26 cellular contexts compared by ENCODE assay signal in genomic region chr1:201394596-201394995, GRCh38. TPM values are rescaled to one million over a fixed set of nuclear protein-coding genes. Genes with fewer than 3 reads are reported as not detected.
DNase-seq lines count a peak whose midpoint lies in the region; ATAC-seq, FAIRE-seq and TF ChIP-seq lines count a peak whose summit lies in the region.
"Had no signal": no experiment of that assay in that cellular context is flagged by ENCODE, and none has a peak within 500 bp of the region (broad histone marks: within the 10 kb centered on the region; RNA-seq: fewer than 3 reads in every experiment).

No MANE protein-coding gene starts in this region.

- H3K4me1 ChIP-seq in GM23338 (ENCODE audit: insufficient read depth) (peaks cover 18% of the 10 kb centered on the region), esophagus (ENCODE audit: control insufficient read depth in 2 of 2, insufficient read depth in 2 of 2, low read length in 1 of 2) (peaks cover 0 to 20% of the 10 kb centered on the region in 2 donors), kidney (ENCODE audit: control insufficient read depth in 1 of 2, insufficient read depth in 1 of 2, low read depth in 1 of 2, low read length in 2 of 2) (peaks cover 23 to 30% of the 10 kb centered on the region in 2 donors)
- H3K4me1 ChIP-seq: BE2C had no signal

- H3K4me3 Mint-ChIP-seq in GM23338 (no peak overlapping the region), osteocyte (ENCODE audit: unreplicated experiment) (no peak overlapping the region)
- H3K4me3 Mint-ChIP-seq: CD4-positive, CD25-positive, alpha-beta regulatory T cell had no signal

- no peaks in the 10 kb centered on the region for H3K9me3 Mint-ChIP-seq in GM23338
- H3K9me3 Mint-ChIP-seq in osteocyte (ENCODE audit: unreplicated experiment) = no peaks in the 10 kb centered on the region
- H3K9me3 Mint-ChIP-seq: CD4-positive, CD25-positive, alpha-beta regulatory T cell had no signal

- H3K36me3 ChIP-seq in GM23338 (ENCODE audit: insufficient read depth) (no peaks in the 10 kb centered on the region), esophagus (ENCODE audit: control insufficient read depth in 2 of 2, insufficient read depth in 2 of 2, low read length in 1 of 2) (peaks cover 0 to 8% of the 10 kb centered on the region in 2 donors), kidney (ENCODE audit: control insufficient read depth in 1 of 2, insufficient read depth in 2 of 2, low read length in 2 of 2) (no peaks in the 10 kb centered on the region)
- H3K36me3 ChIP-seq: BE2C, MG63, SJCRH30 had no signal

- H3K27me3 Mint-ChIP-seq in GM23338 (ENCODE audit: insufficient read depth, low read depth, poor library complexity) (peaks cover 21% of the 10 kb centered on the region), osteocyte (ENCODE audit: unreplicated experiment) (peaks cover 20% of the 10 kb centered on the region)

- no peaks in the 10 kb centered on the region; the same call in 2 of the 3 replicates for H3K36me3 Mint-ChIP-seq in GM23338 (ENCODE audit: low read depth)
- peaks cover 3% of the 10 kb centered on the region for H3K36me3 Mint-ChIP-seq in osteocyte (ENCODE audit: unreplicated experiment)
- H3K36me3 Mint-ChIP-seq: CD4-positive, CD25-positive, alpha-beta regulatory T cell had no signal

- H3K9me2 ChIP-seq in GM23338 (ENCODE audit: insufficient read depth) = no peaks in the 10 kb centered on the region

- no peaks in the 10 kb centered on the region for H3F3A ChIP-seq in GM23338 (replicated peaks; ENCODE audit: low read depth)

- H2AFZ ChIP-seq in GM23338 = no peak overlapping the region

- peak; percentile 57 for DNase-seq in GM23338 (ENCODE audit: low spot score)
- peak; percentile 48 for DNase-seq in kidney
- DNase-seq in left colon = no peak
- DNase-seq in osteocyte (ENCODE audit: extremely low spot score, unreplicated experiment) = no peak
- DNase-seq: BE2C; CD4-positive, CD25-positive, alpha-beta regulatory T cell; DMS53; H7; IMR-90; KG1; MG63; NCI-H1105 treated with DMSO at 0.1 percent for 48 hours; NCI-H146; NCI-H1930; NCI-H446; NCI-H524 treated with DMSO at 0.1 percent for 48 hours; NCI-H774; SJCRH30 had no signal

- no peak for FAIRE-seq in kidney (lab: Jason Lieb, UNC)
- FAIRE-seq: D721Med, GM18507, RCC 7860 had no signal

- no peaks in the 10 kb centered on the region for H3K9me3 ChIP-seq in esophagus (ENCODE audit: control insufficient read depth in 2 of 2, insufficient read depth in 1 of 2, low read depth in 1 of 2, low read length in 1 of 2)
- no peaks in the 10 kb centered on the region for H3K9me3 ChIP-seq in kidney (ENCODE audit: control insufficient read depth in 1 of 2, low read length in 2 of 2)
- H3K9me3 ChIP-seq: BE2C, MG63, SJCRH30 had no signal

- H3K9ac ChIP-seq in kidney (ENCODE audit: low read length in 2 of 2) = no peak overlapping the region

- H3K27me3 ChIP-seq in GM23338 (ENCODE audit: insufficient read depth) (peaks cover 9% of the 10 kb centered on the region), esophagus (ENCODE audit: control insufficient read depth in 1 of 2, insufficient read depth in 2 of 2, low read length in 2 of 2) (no peaks in the 10 kb centered on the region)
- H3K27me3 ChIP-seq: BE2C, MG63, SJCRH30 had no signal

- H3K4me3 ChIP-seq in GM23338 (no peak overlapping the region), esophagus (ENCODE audit: low read depth in 1 of 2, low read length in 2 of 2) (no peak overlapping the region), kidney (ENCODE audit: low read length in 2 of 2) (no peak overlapping the region)
- H3K4me3 ChIP-seq: MG63, SJCRH30 had no signal

- WGBS in esophagus, 2 donors = 37 to 56% methylated on average over 3 of the region's 3 CpGs

- H3K79me2 ChIP-seq in GM23338 (replicated peaks; ENCODE audit: insufficient read depth) = no peaks in the 10 kb centered on the region; the same call in 1 of the 2 replicates

- intact Hi-C loops in kidney (cut with DNase I) = no loop called here
- intact Hi-C loops in left colon (cut with DNase I, micrococcal nuclease) = no loop called here

- no peaks in the 10 kb centered on the region for H4K20me1 ChIP-seq in GM23338 (replicated peaks; ENCODE audit: insufficient read depth)

- TF ChIP-seq CTCF in GM23338 (conservative IDR thresholded peaks at IDR 0.05; ENCODE audit: low read depth in 2 of 2) (no peak), kidney (IDR thresholded peaks at IDR 0.05; ENCODE audit: borderline replicate concordance, extremely low read depth, insufficient read depth) (no peak), osteocyte (IDR thresholded peaks at IDR 0.05) (no peak)

- peak; percentile 10 for ATAC-seq in GM23338
- ATAC-seq in left colon = no peak
- no peak for ATAC-seq in HG03439 (IDR thresholded peaks at IDR 0.05; ENCODE audit: unreplicated experiment)
- no peak for ATAC-seq in GM19452 (IDR thresholded peaks at IDR 0.05; ENCODE audit: unreplicated experiment)
- ATAC-seq: SK-N-SH treated with all-trans-retinoic acid at 6 μM for 48 hours had no signal

- H3K27ac ChIP-seq in GM23338 (ENCODE audit: low read depth) (no peak overlapping the region), esophagus (ENCODE audit: low read depth in 2 of 2, low read length in 1 of 2) (peak overlapping the region; percentile 26 to 85), kidney (ENCODE audit: low read depth in 2 of 2, low read length in 2 of 2) (no peak overlapping the region)

- H3K27ac Mint-ChIP-seq in GM23338 (no peak overlapping the region), osteocyte (ENCODE audit: unreplicated experiment) (no peak overlapping the region)
- H3K27ac Mint-ChIP-seq: CD4-positive, CD25-positive, alpha-beta regulatory T cell had no signal

- H3K4me1 Mint-ChIP-seq in GM23338 (peaks cover 42% of the 10 kb centered on the region), osteocyte (ENCODE audit: unreplicated experiment) (peaks cover 22% of the 10 kb centered on the region)
- H3K4me1 Mint-ChIP-seq: CD4-positive, CD25-positive, alpha-beta regulatory T cell had no signal

- peak overlapping the region; percentile 45 for H3K4me2 ChIP-seq in GM23338

TF ChIP-seq in GM23338, 12 proteins besides CTCF, POLR2A, EP300 and RAD21 (continues in another document):
- TF ChIP-seq ZNF114 (CRISPR knock-in tag; IDR thresholded peaks at IDR 0.05) (no peak), EZH2 (IDR thresholded peaks at IDR 0.05; ENCODE audit: low read depth, unreplicated experiment) (no peak)

RNA-seq across cellular contexts. Expression of gene LAD1, which starts 4.5 kb away (rescaled TPM):
- total RNA-seq in GM23338 (2014; rRNA removed; shearing (Covaris generic)) = 17.6 and 22.3 TPM in 2 replicates
- 18.0 and 18.9 TPM in 2 replicates for polyA plus RNA-seq in GM23338 (2016; fragmentation: Nextera tagmentation; extraction: Ambion mirVana)
- 100 to 1,000 TPM; 275 to 286 TPM for polyA plus RNA-seq in esophagus
- total RNA-seq in kidney = 72.6 TPM
- 70.7 TPM for polyA plus RNA-seq in kidney (ENCODE audit: insufficient read depth, low read depth, low replicate concordance)
- 100 to 1,000 TPM; 172 to 191 TPM for total RNA-seq in left colon
- total RNA-seq in osteocyte = 0.16 and 0.91 TPM in 2 replicates
- total RNA-seq: CD4-positive, CD25-positive, alpha-beta regulatory T cell had no signal
- polyA plus RNA-seq: CD4-positive, CD25-positive, alpha-beta regulatory T cell had no signal

RNA-seq across cellular contexts. Expression of gene TNNT2, which starts 17.1 kb away (rescaled TPM):
- total RNA-seq in GM23338 (2014; rRNA removed; shearing (Covaris generic)) = 4.5 and 7.5 TPM in 2 replicates
- 19.1 and 25.3 TPM in 2 replicates for polyA plus RNA-seq in GM23338 (2016; fragmentation: Nextera tagmentation; extraction: Ambion mirVana)
- 1 to 10 TPM; 7.1 to 7.5 TPM for polyA plus RNA-seq in esophagus
- 2.1 TPM for total RNA-seq in kidney
- polyA plus RNA-seq in kidney (ENCODE audit: insufficient read depth, low read depth, low replicate concordance) = 117 TPM
- under 1 TPM; 0.31 to 0.58 TPM for total RNA-seq in left colon
- 1.4 and 3.0 TPM in 2 replicates for total RNA-seq in osteocyte
- total RNA-seq: CD4-positive, CD25-positive, alpha-beta regulatory T cell; Daoy had no signal
- polyA plus RNA-seq: CD4-positive, CD25-positive, alpha-beta regulatory T cell had no signal

RNA-seq across cellular contexts. Expression of gene TNNI1, which starts 26.9 kb away (rescaled TPM):
- total RNA-seq in GM23338 (2014; rRNA removed; shearing (Covaris generic)) = not detected in 2 replicates
- 0.36 and 4.1 TPM in 2 replicates for polyA plus RNA-seq in GM23338 (2016; fragmentation: Nextera tagmentation; extraction: Ambion mirVana)
- under 1 TPM; 0.02 to 0.14 TPM for polyA plus RNA-seq in esophagus
- not detected for total RNA-seq in kidney
- polyA plus RNA-seq in kidney (ENCODE audit: insufficient read depth, low read depth, low replicate concordance) = 17.7 TPM
- not detected for total RNA-seq in left colon
- total RNA-seq in osteocyte = 0.43 TPM in 1 of 2 replicates, not detected in the other
- total RNA-seq: CD4-positive, CD25-positive, alpha-beta regulatory T cell; Daoy; IMR-90 had no signal
- polyA plus RNA-seq: CD4-positive, CD25-positive, alpha-beta regulatory T cell; IMR-90 had no signal

Comparison
In these comparisons a context has a peak if more than half of its experiments do, and no peak if none do; other contexts are left out.
1. DNase-seq: peak in GM23338 (single experiment) and kidney (single experiment); none in left colon (0 of 2) and osteocyte (single experiment).
2. H3K27ac ChIP-seq: peak in esophagus (2 of 2); none in GM23338 (single experiment) and kidney (0 of 2).